ENCODE assay signal across 1 cellular context in the genomic region with DNA sequence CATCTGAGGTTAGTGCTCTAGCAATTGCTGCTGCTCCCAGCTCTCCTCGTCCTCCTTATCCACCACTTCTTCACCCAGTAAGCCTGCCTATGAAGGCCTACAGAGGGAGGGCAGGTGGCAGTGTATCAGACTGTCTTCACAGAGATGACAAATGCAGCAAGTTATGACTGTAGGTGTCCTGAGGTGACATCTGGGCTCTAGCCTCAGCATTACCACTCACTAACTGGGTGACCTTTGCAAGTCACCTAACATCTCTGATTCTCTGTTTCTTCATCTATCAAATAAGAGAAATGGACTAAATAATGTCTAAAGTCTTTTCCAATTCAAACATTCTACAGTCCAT.
TF ChIP-seq lines count a peak whose summit lies in the region.

No MANE protein-coding gene starts in this region.

TF ChIP-seq in HepG2, 621 proteins besides CTCF, POLR2A, EP300 and RAD21 (continued from another document):
- TF ChIP-seq ZHX2 (IDR thresholded peaks at IDR 0.05; ENCODE audit: low read depth) (no peak), ZHX2 (CRISPR knock-in tag; IDR thresholded peaks at IDR 0.05; ENCODE audit: borderline replicate concordance) (no peak), ISL2 (CRISPR knock-in tag; IDR thresholded peaks at IDR 0.05) (no peak), NPAS2 (CRISPR knock-in tag; IDR thresholded peaks at IDR 0.05; ENCODE audit: borderline replicate concordance) (no peak), ZNF773 (CRISPR knock-in tag; IDR thresholded peaks at IDR 0.05; ENCODE audit: borderline replicate concordance) (no peak), TAF1 (CRISPR knock-in tag; IDR thresholded peaks at IDR 0.05) (no peak)
- TF ChIP-seq, protein P1, sequence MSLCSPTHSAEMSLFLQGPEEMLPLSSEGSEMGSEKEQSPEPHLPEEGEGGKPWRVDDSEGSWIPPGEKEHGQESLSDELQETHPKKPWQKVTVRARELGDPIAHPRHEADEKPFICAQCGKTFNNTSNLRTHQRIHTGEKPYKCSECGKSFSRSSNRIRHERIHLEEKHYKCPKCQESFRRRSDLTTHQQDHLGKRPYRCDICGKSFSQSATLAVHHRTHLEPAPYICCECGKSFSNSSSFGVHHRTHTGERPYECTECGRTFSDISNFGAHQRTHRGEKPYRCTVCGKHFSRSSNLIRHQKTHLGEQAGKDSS (CRISPR knock-in tag; IDR thresholded peaks at IDR 0.05; ENCODE audit: borderline replicate concordance, low read depth) = no peak
- TF ChIP-seq, protein P2, sequence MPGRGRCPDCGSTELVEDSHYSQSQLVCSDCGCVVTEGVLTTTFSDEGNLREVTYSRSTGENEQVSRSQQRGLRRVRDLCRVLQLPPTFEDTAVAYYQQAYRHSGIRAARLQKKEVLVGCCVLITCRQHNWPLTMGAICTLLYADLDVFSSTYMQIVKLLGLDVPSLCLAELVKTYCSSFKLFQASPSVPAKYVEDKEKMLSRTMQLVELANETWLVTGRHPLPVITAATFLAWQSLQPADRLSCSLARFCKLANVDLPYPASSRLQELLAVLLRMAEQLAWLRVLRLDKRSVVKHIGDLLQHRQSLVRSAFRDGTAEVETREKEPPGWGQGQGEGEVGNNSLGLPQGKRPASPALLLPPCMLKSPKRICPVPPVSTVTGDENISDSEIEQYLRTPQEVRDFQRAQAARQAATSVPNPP (CRISPR knock-in tag; IDR thresholded peaks at IDR 0.05) = no peak
